ENCODE assay signal across 8 cellular contexts in genomic region chr3:188339410-188340295, GRCh38.
DNase-seq lines count a peak whose midpoint lies in the region; ATAC-seq and TF ChIP-seq lines count a peak whose summit lies in the region.

No MANE protein-coding gene starts in this region.

- peak overlapping the region; percentile 86 for H3K27ac Mint-ChIP-seq in activated CD4-positive, alpha-beta T cell treated with anti-CD3 and anti-CD28 coated beads, Interleukin-2, amount 10 ng/mL, durations not matched to agents 7 days and 5 days
- H3K27ac Mint-ChIP-seq in nephron progenitor cell, result peak overlapping the region; percentile 19

- POLR2A ChIA-PET in activated CD4-positive, alpha-beta T cell treated with anti-CD3 and anti-CD28 coated beads, Interleukin-2, amount 10 ng/mL, durations not matched to agents 7 days and 5 days (lab: Charles Lee), result no interaction called here

- CTCF ChIA-PET in activated CD4-positive, alpha-beta T cell treated with anti-CD3 and anti-CD28 coated beads, Interleukin-2, amount 10 ng/mL, durations not matched to agents 7 days and 5 days (lab: Charles Lee), result interaction anchor here (0.8 to 5.1 kb wide), 4 partner anchors 9 to 601 kb away, joined by 3 to 19 read pairs (median 4); no protein-coding TSS in a partner anchor

- peaks cover 5% of the 10 kb centered on the region for H3K9me3 Mint-ChIP-seq in activated CD4-positive, alpha-beta T cell treated with anti-CD3 and anti-CD28 coated beads, Interleukin-2, amount 10 ng/mL, durations not matched to agents 7 days and 5 days
- H3K9me3 Mint-ChIP-seq in nephron progenitor cell, result no peaks in the 10 kb centered on the region

- H3K27me3 Mint-ChIP-seq in activated CD4-positive, alpha-beta T cell treated with anti-CD3 and anti-CD28 coated beads, Interleukin-2, amount 10 ng/mL, durations not matched to agents 7 days and 5 days, result no peaks in the 10 kb centered on the region
- H3K27me3 Mint-ChIP-seq in nephron progenitor cell (ENCODE audit: low read depth, poor library complexity), result no peaks in the 10 kb centered on the region

- H3K4me3 Mint-ChIP-seq in activated CD4-positive, alpha-beta T cell treated with anti-CD3 and anti-CD28 coated beads, Interleukin-2, amount 10 ng/mL, durations not matched to agents 7 days and 5 days, result peak overlapping the region; percentile 42
- no peak overlapping the region for H3K4me3 Mint-ChIP-seq in nephron progenitor cell

- peaks cover 24% of the 10 kb centered on the region for H3K36me3 Mint-ChIP-seq in activated CD4-positive, alpha-beta T cell treated with anti-CD3 and anti-CD28 coated beads, Interleukin-2, amount 10 ng/mL, durations not matched to agents 7 days and 5 days (ENCODE audit: low read depth)
- H3K36me3 Mint-ChIP-seq in nephron progenitor cell (ENCODE audit: low read depth), result no peaks in the 10 kb centered on the region

- peaks cover 30% of the 10 kb centered on the region for H3K4me1 Mint-ChIP-seq in activated CD4-positive, alpha-beta T cell treated with anti-CD3 and anti-CD28 coated beads, Interleukin-2, amount 10 ng/mL, durations not matched to agents 7 days and 5 days
- H3K4me1 Mint-ChIP-seq in nephron progenitor cell, result peaks cover 15% of the 10 kb centered on the region

- ATAC-seq in GM18505 (IDR thresholded peaks at IDR 0.05; ENCODE audit: unreplicated experiment) (peak; percentile 72), HG02678 (IDR thresholded peaks at IDR 0.05; ENCODE audit: unreplicated experiment) (peak; percentile 67), GM19463 (IDR thresholded peaks at IDR 0.05; ENCODE audit: unreplicated experiment) (no peak)

- peak; percentile 43 for DNase-seq in activated CD4-positive, alpha-beta T cell treated with anti-CD3 and anti-CD28 coated beads, Interleukin-2, amount 10 ng/mL, durations not matched to agents 7 days and 5 days
- DNase-seq in nephron progenitor cell (no peak), NCI-H1436 (lab: John Stamatoyannopoulos, UW) (no peak), NCI-H345 treated with DMSO at 0.1 percent for 48 hours (lab: John Stamatoyannopoulos, UW; ENCODE audit: unreplicated experiment) (no peak), HCEC 1CT (no peak)

- no peak for TF ChIP-seq POLR2A in GM18505 (IDR thresholded peaks at IDR 0.05; ENCODE audit: borderline replicate concordance, extremely low read depth, insufficient read depth, insufficient read length)

- no peak for TF ChIP-seq CTCF in nephron progenitor cell (IDR thresholded peaks at IDR 0.05)
